In the genomic region with DNA sequence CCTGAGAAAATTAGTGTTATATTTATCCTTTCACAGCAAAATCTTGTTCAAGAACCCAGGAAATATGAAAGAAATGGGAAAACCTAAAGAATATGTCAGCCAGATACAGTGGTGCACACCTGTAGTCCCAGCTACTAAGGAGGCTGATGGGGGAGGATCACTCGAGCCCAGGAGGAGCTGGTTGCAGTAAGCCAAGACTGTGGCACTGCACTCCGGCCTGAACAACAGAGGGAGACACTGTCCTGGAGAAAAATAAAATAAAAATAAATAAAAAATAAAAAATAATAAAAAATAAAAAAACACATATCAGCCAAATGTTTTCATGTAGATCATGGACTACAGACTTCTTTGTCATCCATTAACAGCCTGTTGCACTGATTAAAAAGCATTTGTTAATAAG, we compare ENCODE assay signal across 3 cellular contexts.
TF ChIP-seq lines count a peak whose summit lies in the region.

No MANE protein-coding gene starts in this region.

TF ChIP-seq in liver, 16 proteins besides CTCF, POLR2A, EP300 and RAD21:
- TF ChIP-seq JUND (IDR thresholded peaks at IDR 0.05) (no peak), ZBTB33 (IDR thresholded peaks at IDR 0.05) (no peak), GABPA (IDR thresholded peaks at IDR 0.05 in 1 of 2, conservative IDR thresholded peaks at IDR 0.05 in 1 of 2) (no peak), FOXA1 (IDR thresholded peaks at IDR 0.05) (no peak), EGR1 (IDR thresholded peaks at IDR 0.05; ENCODE audit: low read depth in 2 of 2) (no peak), HNF4A (conservative IDR thresholded peaks at IDR 0.05) (no peak), TAF1 (conservative IDR thresholded peaks at IDR 0.05) (no peak), RXRA (IDR thresholded peaks at IDR 0.05) (no peak), FOXA2 (IDR thresholded peaks at IDR 0.05) (no peak), REST (IDR thresholded peaks at IDR 0.05) (no peak), HNF4G (IDR thresholded peaks at IDR 0.05) (no peak), SP1 (IDR thresholded peaks at IDR 0.05) (no peak), YY1 (IDR thresholded peaks at IDR 0.05) (no peak)
- TF ChIP-seq, protein P1, sequence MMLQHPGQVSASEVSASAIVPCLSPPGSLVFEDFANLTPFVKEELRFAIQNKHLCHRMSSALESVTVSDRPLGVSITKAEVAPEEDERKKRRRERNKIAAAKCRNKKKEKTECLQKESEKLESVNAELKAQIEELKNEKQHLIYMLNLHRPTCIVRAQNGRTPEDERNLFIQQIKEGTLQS (IDR thresholded peaks at IDR 0.05), result no peak
TF ChIP-seq in liver: peak in this region for 0.

TF ChIP-seq in HepG2, 621 proteins besides CTCF, POLR2A, EP300 and RAD21:
- no peak for TF ChIP-seq MZF1 (CRISPR knock-in tag; IDR thresholded peaks at IDR 0.05; ENCODE audit: borderline replicate concordance)
- TF ChIP-seq STAT5B (CRISPR knock-in tag; IDR thresholded peaks at IDR 0.05), result no peak
- no peak for TF ChIP-seq FOXA3 (CRISPR knock-in tag; IDR thresholded peaks at IDR 0.05)
- TF ChIP-seq, protein P2, sequence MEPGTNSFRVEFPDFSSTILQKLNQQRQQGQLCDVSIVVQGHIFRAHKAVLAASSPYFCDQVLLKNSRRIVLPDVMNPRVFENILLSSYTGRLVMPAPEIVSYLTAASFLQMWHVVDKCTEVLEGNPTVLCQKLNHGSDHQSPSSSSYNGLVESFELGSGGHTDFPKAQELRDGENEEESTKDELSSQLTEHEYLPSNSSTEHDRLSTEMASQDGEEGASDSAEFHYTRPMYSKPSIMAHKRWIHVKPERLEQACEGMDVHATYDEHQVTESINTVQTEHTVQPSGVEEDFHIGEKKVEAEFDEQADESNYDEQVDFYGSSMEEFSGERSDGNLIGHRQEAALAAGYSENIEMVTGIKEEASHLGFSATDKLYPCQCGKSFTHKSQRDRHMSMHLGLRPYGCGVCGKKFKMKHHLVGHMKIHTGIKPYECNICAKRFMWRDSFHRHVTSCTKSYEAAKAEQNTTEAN (CRISPR knock-in tag; conservative IDR thresholded peaks at IDR 0.05), result no peak
- no peak for TF ChIP-seq ZNF816 (CRISPR knock-in tag; IDR thresholded peaks at IDR 0.05; ENCODE audit: borderline replicate concordance)
- TF ChIP-seq, protein P3, sequence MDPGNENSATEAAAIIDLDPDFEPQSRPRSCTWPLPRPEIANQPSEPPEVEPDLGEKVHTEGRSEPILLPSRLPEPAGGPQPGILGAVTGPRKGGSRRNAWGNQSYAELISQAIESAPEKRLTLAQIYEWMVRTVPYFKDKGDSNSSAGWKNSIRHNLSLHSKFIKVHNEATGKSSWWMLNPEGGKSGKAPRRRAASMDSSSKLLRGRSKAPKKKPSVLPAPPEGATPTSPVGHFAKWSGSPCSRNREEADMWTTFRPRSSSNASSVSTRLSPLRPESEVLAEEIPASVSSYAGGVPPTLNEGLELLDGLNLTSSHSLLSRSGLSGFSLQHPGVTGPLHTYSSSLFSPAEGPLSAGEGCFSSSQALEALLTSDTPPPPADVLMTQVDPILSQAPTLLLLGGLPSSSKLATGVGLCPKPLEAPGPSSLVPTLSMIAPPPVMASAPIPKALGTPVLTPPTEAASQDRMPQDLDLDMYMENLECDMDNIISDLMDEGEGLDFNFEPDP (CRISPR knock-in tag; conservative IDR thresholded peaks at IDR 0.05), result no peak
- no peak for TF ChIP-seq ZNF800 (CRISPR knock-in tag; IDR thresholded peaks at IDR 0.05)

TF ChIP-seq in H1, 55 proteins besides CTCF, POLR2A, EP300 and RAD21:
- TF ChIP-seq HDAC6 (IDR thresholded peaks at IDR 0.05; ENCODE audit: low read depth, low read length), result no peak
- TF ChIP-seq CTBP2 (IDR thresholded peaks at IDR 0.05; ENCODE audit: borderline replicate concordance, insufficient read depth, insufficient read length, low read length), result no peak
- TF ChIP-seq CHD2 (IDR thresholded peaks at IDR 0.05; ENCODE audit: low read length), result no peak
- no peak for TF ChIP-seq USF2 (IDR thresholded peaks at IDR 0.05; ENCODE audit: low read length)
- no peak for TF ChIP-seq PHF8 (conservative IDR thresholded peaks at IDR 0.05; ENCODE audit: low read depth, low read length)
- no peak for TF ChIP-seq NRF1 (IDR thresholded peaks at IDR 0.05; ENCODE audit: low read depth, low read length)
- TF ChIP-seq SIRT6 (IDR thresholded peaks at IDR 0.05; ENCODE audit: low read length), result no peak
- TF ChIP-seq CHD1 (IDR thresholded peaks at IDR 0.05; ENCODE audit: low read depth, low read length), result no peak
- no peak for TF ChIP-seq POU5F1 (IDR thresholded peaks at IDR 0.05; ENCODE audit: low read depth, low read length)
- no peak for TF ChIP-seq FOSL1 (IDR thresholded peaks at IDR 0.05; ENCODE audit: insufficient read depth, low read depth, low read length)
- no peak for TF ChIP-seq EGR1 (IDR thresholded peaks at IDR 0.05; ENCODE audit: borderline replicate concordance, low read depth, low read length)
- TF ChIP-seq CHD7 (IDR thresholded peaks at IDR 0.05; ENCODE audit: insufficient replicate concordance, low read length), result no peak
- TF ChIP-seq SUZ12 (IDR thresholded peaks at IDR 0.05; ENCODE audit: low read length), result no peak
- TF ChIP-seq TEAD4 (IDR thresholded peaks at IDR 0.05; ENCODE audit: low read depth, low read length), result no peak
- no peak for TF ChIP-seq TAF7 (optimal IDR thresholded peaks at IDR 0.05; ENCODE audit: borderline replicate concordance, low read depth, low read length)
- TF ChIP-seq POLR2AphosphoS5 (IDR thresholded peaks at IDR 0.05; ENCODE audit: low read depth, low read length), result no peak
- no peak for TF ChIP-seq BRCA1 (IDR thresholded peaks at IDR 0.05; ENCODE audit: low read depth, low read length)
